ENCODE assay signal across 1 cellular context in the genomic region with DNA sequence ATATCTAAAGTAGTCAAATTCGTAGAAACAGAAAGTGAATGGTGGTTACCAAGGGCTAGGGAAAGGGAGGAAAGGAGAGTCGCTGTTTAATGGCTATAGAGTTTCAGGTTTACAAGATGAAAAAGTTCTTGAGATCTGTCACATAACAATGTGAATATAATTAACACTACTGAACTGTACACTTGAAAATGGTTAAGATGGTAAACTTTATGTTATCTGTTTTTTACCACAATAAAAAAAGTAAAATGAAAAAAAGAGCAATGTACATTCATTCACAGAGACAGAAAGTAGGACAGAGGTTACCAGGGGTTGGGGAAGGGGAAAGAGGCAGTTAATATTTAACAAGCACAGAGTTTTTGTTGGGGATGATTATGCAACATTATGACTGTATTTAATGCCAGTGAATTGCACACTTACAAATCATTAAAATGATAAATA.
TF ChIP-seq lines count a peak whose summit lies in the region.

No MANE protein-coding gene starts in this region.

TF ChIP-seq in HepG2, 621 proteins besides CTCF, POLR2A, EP300 and RAD21 (continued from another document and continues in another):
- TF ChIP-seq, protein P1, sequence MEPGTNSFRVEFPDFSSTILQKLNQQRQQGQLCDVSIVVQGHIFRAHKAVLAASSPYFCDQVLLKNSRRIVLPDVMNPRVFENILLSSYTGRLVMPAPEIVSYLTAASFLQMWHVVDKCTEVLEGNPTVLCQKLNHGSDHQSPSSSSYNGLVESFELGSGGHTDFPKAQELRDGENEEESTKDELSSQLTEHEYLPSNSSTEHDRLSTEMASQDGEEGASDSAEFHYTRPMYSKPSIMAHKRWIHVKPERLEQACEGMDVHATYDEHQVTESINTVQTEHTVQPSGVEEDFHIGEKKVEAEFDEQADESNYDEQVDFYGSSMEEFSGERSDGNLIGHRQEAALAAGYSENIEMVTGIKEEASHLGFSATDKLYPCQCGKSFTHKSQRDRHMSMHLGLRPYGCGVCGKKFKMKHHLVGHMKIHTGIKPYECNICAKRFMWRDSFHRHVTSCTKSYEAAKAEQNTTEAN (CRISPR knock-in tag; conservative IDR thresholded peaks at IDR 0.05), result 0 out of 2 replicates have a peak, but pooled peaks have one; percentile 45
- peak; percentile 47 for TF ChIP-seq SAP130 (CRISPR knock-in tag; IDR thresholded peaks at IDR 0.05; ENCODE audit: low read depth)
- TF ChIP-seq RXRB (CRISPR knock-in tag; IDR thresholded peaks at IDR 0.05; ENCODE audit: borderline replicate concordance), result peak; percentile 99
- TF ChIP-seq, protein P2, sequence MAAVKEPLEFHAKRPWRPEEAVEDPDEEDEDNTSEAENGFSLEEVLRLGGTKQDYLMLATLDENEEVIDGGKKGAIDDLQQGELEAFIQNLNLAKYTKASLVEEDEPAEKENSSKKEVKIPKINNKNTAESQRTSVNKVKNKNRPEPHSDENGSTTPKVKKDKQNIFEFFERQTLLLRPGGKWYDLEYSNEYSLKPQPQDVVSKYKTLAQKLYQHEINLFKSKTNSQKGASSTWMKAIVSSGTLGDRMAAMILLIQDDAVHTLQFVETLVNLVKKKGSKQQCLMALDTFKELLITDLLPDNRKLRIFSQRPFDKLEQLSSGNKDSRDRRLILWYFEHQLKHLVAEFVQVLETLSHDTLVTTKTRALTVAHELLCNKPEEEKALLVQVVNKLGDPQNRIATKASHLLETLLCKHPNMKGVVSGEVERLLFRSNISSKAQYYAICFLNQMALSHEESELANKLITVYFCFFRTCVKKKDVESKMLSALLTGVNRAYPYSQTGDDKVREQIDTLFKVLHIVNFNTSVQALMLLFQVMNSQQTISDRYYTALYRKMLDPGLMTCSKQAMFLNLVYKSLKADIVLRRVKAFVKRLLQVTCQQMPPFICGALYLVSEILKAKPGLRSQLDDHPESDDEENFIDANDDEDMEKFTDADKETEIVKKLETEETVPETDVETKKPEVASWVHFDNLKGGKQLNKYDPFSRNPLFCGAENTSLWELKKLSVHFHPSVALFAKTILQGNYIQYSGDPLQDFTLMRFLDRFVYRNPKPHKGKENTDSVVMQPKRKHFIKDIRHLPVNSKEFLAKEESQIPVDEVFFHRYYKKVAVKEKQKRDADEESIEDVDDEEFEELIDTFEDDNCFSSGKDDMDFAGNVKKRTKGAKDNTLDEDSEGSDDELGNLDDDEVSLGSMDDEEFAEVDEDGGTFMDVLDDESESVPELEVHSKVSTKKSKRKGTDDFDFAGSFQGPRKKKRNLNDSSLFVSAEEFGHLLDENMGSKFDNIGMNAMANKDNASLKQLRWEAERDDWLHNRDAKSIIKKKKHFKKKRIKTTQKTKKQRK (IDR thresholded peaks at IDR 0.05; ENCODE audit: low read length), result no peak
- TF ChIP-seq ZNF343 (CRISPR knock-in tag; IDR thresholded peaks at IDR 0.05), result no peak
- TF ChIP-seq ZNF33B (CRISPR knock-in tag; IDR thresholded peaks at IDR 0.05), result no peak
- 0 out of 2 replicates have a peak, but pooled peaks have one; percentile 10 for TF ChIP-seq ELF3 (CRISPR knock-in tag; IDR thresholded peaks at IDR 0.05)
- TF ChIP-seq KLF13 (CRISPR knock-in tag; IDR thresholded peaks at IDR 0.05), result no peak
- TF ChIP-seq ZNF550 (CRISPR knock-in tag; IDR thresholded peaks at IDR 0.05; ENCODE audit: borderline replicate concordance), result no peak
- TF ChIP-seq FOXP1 (IDR thresholded peaks at IDR 0.05), result no peak
- 0 out of 2 replicates have a peak, but pooled peaks have one; percentile 19 for TF ChIP-seq FOXP1 (CRISPR knock-in tag; IDR thresholded peaks at IDR 0.05)
- TF ChIP-seq, protein P3, sequence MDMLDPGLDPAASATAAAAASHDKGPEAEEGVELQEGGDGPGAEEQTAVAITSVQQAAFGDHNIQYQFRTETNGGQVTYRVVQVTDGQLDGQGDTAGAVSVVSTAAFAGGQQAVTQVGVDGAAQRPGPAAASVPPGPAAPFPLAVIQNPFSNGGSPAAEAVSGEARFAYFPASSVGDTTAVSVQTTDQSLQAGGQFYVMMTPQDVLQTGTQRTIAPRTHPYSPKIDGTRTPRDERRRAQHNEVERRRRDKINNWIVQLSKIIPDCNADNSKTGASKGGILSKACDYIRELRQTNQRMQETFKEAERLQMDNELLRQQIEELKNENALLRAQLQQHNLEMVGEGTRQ (IDR thresholded peaks at IDR 0.05; ENCODE audit: low read depth, low read length), result no peak
- TF ChIP-seq, protein P3 (CRISPR knock-in tag; IDR thresholded peaks at IDR 0.05; ENCODE audit: borderline replicate concordance), result no peak
- no peak for TF ChIP-seq ZNF672 (CRISPR knock-in tag; IDR thresholded peaks at IDR 0.05)
- TF ChIP-seq, protein P4, sequence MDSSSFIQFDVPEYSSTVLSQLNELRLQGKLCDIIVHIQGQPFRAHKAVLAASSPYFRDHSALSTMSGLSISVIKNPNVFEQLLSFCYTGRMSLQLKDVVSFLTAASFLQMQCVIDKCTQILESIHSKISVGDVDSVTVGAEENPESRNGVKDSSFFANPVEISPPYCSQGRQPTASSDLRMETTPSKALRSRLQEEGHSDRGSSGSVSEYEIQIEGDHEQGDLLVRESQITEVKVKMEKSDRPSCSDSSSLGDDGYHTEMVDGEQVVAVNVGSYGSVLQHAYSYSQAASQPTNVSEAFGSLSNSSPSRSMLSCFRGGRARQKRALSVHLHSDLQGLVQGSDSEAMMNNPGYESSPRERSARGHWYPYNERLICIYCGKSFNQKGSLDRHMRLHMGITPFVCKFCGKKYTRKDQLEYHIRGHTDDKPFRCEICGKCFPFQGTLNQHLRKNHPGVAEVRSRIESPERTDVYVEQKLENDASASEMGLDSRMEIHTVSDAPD (CRISPR knock-in tag; IDR thresholded peaks at IDR 0.05), result no peak
- no peak for TF ChIP-seq BRD4 (CRISPR knock-in tag; IDR thresholded peaks at IDR 0.05)
- no peak for TF ChIP-seq ZNF674 (CRISPR knock-in tag; IDR thresholded peaks at IDR 0.05; ENCODE audit: low read depth)
- TF ChIP-seq, protein P5, sequence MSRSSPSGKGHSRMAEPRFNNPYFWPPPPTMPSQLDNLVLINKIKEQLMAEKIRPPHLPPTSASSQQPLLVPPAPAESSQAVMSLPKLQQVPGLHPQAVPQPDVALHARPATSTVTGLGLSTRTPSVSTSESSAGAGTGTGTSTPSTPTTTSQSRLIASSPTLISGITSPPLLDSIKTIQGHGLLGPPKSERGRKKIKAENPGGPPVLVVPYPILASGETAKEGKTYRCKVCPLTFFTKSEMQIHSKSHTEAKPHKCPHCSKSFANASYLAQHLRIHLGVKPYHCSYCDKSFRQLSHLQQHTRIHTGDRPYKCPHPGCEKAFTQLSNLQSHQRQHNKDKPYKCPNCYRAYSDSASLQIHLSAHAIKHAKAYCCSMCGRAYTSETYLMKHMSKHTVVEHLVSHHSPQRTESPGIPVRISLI (CRISPR knock-in tag; IDR thresholded peaks at IDR 0.05; ENCODE audit: borderline replicate concordance), result peak; percentile 66
- TF ChIP-seq FOXA3 (CRISPR knock-in tag; IDR thresholded peaks at IDR 0.05), result peak; percentile 45
- TF ChIP-seq, protein P6, sequence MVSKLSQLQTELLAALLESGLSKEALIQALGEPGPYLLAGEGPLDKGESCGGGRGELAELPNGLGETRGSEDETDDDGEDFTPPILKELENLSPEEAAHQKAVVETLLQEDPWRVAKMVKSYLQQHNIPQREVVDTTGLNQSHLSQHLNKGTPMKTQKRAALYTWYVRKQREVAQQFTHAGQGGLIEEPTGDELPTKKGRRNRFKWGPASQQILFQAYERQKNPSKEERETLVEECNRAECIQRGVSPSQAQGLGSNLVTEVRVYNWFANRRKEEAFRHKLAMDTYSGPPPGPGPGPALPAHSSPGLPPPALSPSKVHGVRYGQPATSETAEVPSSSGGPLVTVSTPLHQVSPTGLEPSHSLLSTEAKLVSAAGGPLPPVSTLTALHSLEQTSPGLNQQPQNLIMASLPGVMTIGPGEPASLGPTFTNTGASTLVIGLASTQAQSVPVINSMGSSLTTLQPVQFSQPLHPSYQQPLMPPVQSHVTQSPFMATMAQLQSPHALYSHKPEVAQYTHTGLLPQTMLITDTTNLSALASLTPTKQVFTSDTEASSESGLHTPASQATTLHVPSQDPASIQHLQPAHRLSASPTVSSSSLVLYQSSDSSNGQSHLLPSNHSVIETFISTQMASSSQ (IDR thresholded peaks at IDR 0.05; ENCODE audit: low read depth), result peak; percentile 95
- TF ChIP-seq, protein P6 (CRISPR knock-in tag; IDR thresholded peaks at IDR 0.05; ENCODE audit: borderline replicate concordance), result peak; percentile 91; the same call in 1 of the 2 replicates
- TF ChIP-seq SRF (IDR thresholded peaks at IDR 0.05; ENCODE audit: low read depth, low read length), result no peak
- TF ChIP-seq ZSCAN9 (CRISPR knock-in tag; IDR thresholded peaks at IDR 0.05; ENCODE audit: borderline replicate concordance), result no peak
- peak; percentile 53; the same call in 1 of the 2 replicates for TF ChIP-seq MED1 (CRISPR knock-in tag; IDR thresholded peaks at IDR 0.05)
- TF ChIP-seq, protein P7, sequence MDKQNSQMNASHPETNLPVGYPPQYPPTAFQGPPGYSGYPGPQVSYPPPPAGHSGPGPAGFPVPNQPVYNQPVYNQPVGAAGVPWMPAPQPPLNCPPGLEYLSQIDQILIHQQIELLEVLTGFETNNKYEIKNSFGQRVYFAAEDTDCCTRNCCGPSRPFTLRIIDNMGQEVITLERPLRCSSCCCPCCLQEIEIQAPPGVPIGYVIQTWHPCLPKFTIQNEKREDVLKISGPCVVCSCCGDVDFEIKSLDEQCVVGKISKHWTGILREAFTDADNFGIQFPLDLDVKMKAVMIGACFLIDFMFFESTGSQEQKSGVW (CRISPR knock-in tag; IDR thresholded peaks at IDR 0.05; ENCODE audit: borderline replicate concordance), result no peak
- TF ChIP-seq, protein P8, sequence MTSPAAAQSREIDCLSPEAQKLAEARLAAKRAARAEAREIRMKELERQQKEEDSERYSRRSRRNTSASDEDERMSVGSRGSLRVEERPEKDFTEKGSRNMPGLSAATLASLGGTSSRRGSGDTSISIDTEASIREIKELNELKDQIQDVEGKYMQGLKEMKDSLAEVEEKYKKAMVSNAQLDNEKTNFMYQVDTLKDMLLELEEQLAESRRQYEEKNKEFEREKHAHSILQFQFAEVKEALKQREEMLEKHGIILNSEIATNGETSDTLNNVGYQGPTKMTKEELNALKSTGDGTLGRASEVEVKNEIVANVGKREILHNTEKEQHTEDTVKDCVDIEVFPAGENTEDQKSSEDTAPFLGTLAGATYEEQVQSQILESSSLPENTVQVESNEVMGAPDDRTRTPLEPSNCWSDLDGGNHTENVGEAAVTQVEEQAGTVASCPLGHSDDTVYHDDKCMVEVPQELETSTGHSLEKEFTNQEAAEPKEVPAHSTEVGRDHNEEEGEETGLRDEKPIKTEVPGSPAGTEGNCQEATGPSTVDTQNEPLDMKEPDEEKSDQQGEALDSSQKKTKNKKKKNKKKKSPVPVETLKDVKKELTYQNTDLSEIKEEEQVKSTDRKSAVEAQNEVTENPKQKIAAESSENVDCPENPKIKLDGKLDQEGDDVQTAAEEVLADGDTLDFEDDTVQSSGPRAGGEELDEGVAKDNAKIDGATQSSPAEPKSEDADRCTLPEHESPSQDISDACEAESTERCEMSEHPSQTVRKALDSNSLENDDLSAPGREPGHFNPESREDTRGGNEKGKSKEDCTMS (CRISPR knock-in tag; conservative IDR thresholded peaks at IDR 0.05), result no peak
- peak; percentile 41; the same call in 1 of the 2 replicates for TF ChIP-seq NR2F6 (IDR thresholded peaks at IDR 0.05)
- no peak for TF ChIP-seq NR2F6 (CRISPR knock-in tag; IDR thresholded peaks at IDR 0.05)
- TF ChIP-seq TEAD3 (CRISPR knock-in tag; optimal IDR thresholded peaks at IDR 0.05; ENCODE audit: borderline replicate concordance), result no peak
- no peak for TF ChIP-seq CREB1 (IDR thresholded peaks at IDR 0.05)
- 0 out of 2 replicates have a peak, but pooled peaks have one; percentile 24 for TF ChIP-seq CREB1 (CRISPR knock-in tag; IDR thresholded peaks at IDR 0.05)
- TF ChIP-seq ZC3H13 (CRISPR knock-in tag; IDR thresholded peaks at IDR 0.05), result no peak
- TF ChIP-seq GTF3A (CRISPR knock-in tag; conservative IDR thresholded peaks at IDR 0.05), result no peak
- TF ChIP-seq PHF20 (CRISPR knock-in tag; IDR thresholded peaks at IDR 0.05), result no peak
- TF ChIP-seq, protein P9, sequence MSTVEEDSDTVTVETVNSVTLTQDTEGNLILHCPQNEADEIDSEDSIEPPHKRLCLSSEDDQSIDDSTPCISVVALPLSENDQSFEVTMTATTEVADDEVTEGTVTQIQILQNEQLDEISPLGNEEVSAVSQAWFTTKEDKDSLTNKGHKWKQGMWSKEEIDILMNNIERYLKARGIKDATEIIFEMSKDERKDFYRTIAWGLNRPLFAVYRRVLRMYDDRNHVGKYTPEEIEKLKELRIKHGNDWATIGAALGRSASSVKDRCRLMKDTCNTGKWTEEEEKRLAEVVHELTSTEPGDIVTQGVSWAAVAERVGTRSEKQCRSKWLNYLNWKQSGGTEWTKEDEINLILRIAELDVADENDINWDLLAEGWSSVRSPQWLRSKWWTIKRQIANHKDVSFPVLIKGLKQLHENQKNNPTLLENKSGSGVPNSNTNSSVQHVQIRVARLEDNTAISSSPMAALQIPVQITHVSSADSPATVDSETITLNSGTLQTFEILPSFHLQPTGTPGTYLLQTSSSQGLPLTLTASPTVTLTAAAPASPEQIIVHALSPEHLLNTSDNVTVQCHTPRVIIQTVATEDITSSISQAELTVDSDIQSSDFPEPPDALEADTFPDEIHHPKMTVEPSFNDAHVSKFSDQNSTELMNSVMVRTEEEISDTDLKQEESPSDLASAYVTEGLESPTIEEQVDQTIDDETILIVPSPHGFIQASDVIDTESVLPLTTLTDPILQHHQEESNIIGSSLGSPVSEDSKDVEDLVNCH (CRISPR knock-in tag; IDR thresholded peaks at IDR 0.05), result no peak
- 0 out of 2 replicates have a peak, but pooled peaks have one; percentile 40 for TF ChIP-seq FOXJ3 (CRISPR knock-in tag; IDR thresholded peaks at IDR 0.05; ENCODE audit: borderline replicate concordance)
